ENCODE assay signal across 8 cellular contexts in genomic region chr16:72094266-72094610, GRCh38. TPM values are rescaled to one million over a fixed set of nuclear protein-coding genes. Genes with fewer than 3 reads are reported as not detected.
DNase-seq lines count a peak whose midpoint lies in the region; ATAC-seq and TF ChIP-seq lines count a peak whose summit lies in the region.

No MANE protein-coding gene starts in this region.

- no peaks in the 10 kb centered on the region for H3K9me3 ChIP-seq in heart left ventricle

- H3K4me3 ChIP-seq in heart left ventricle = peak overlapping the region; percentile 63 to 97 (median 86)
- H3K4me3 ChIP-seq in iPS-11a (ENCODE audit: low read depth, low read length) = peak overlapping the region; percentile 95

- no peak for DNase-seq in heart left ventricle
- no peak for DNase-seq in left ventricle myocardium superior
- peak; percentile 63 for DNase-seq in activated naive CD4-positive, alpha-beta T cell treated with Interleukin-2 at 50 U/mL for 16 hours
- peak; percentile 24 to 36 for DNase-seq in stimulated activated CD4-positive, alpha-beta T cell treated with anti-CD3 and anti-CD28 coated beads, Interleukin-15, amount 100 ng/mL, for 48 hours (ENCODE audit: low read depth in 2 of 2)
- DNase-seq in NCI-H1930 (lab: John Stamatoyannopoulos, UW) = no peak
- DNase-seq in HK-2 (ENCODE audit: unreplicated experiment) = no peak

- H3K4me1 ChIP-seq in heart left ventricle = peaks cover 5 to 35% (median 28%) of the 10 kb centered on the region in 12 donors

- 1 to 2% (median 1%) methylated on average over 10 to 11 of the region's 11 CpGs for WGBS in heart left ventricle, 4 donors

- H3K27me3 ChIP-seq in heart left ventricle = no peaks in the 10 kb centered on the region

- no peak for TF ChIP-seq POLR2A in heart left ventricle (IDR thresholded peaks at IDR 0.05)

- ATAC-seq in heart left ventricle (peak in 2 of 4 donors; percentile 0 to 4), left ventricle myocardium superior (no peak), HG02759 (IDR thresholded peaks at IDR 0.05; ENCODE audit: unreplicated experiment) (no peak)

- TF ChIP-seq CTCF in heart left ventricle (IDR thresholded peaks at IDR 0.05) = no peak

- intact Hi-C loops in heart left ventricle (cut with DNase I) = loop anchor here in 2 of 10 donors (5.0 to 10.0 kb wide), 3 partner anchors 82 to 199 kb away; partner anchors contain the start of genes DHODH (in 1 of the 2) and IST1 (in 1 of the 2)
- intact Hi-C loops in left ventricle myocardium superior (cut with micrococcal nuclease) = no loop called here

- H3K36me3 ChIP-seq in heart left ventricle = peaks cover 0 to 52% (median 43%) of the 10 kb centered on the region in 9 donors

- peak overlapping the region; percentile 69 to 96 (median 91) for H3K27ac ChIP-seq in heart left ventricle

RNA-seq across cellular contexts. Expression of gene DHX38, which starts 0.6 kb away (rescaled TPM):
- 10 to 100 TPM; 30.6 to 66.5 (median 41.4) TPM for total RNA-seq in heart left ventricle
- 10 to 100 TPM; 32.2 to 52.3 TPM for polyA plus RNA-seq in heart left ventricle
- 43.1 TPM for total RNA-seq in left ventricle myocardium superior

RNA-seq across cellular contexts. Expression of gene TXNL4B, which starts 0.8 kb away (rescaled TPM):
- total RNA-seq in heart left ventricle (10 to 100 TPM in 1 of 9 donors, 1 to 10 TPM in 8; 4.6 to 10.5 (median 7.0) TPM), left ventricle myocardium superior (5.4 TPM)
- polyA plus RNA-seq in heart left ventricle = 10 to 100 TPM in 1 of 2 donors, 1 to 10 TPM in 1; 5.4 to 13.5 TPM

RNA-seq across cellular contexts. Expression of gene HPR, which starts 31.2 kb away (rescaled TPM):
- total RNA-seq in heart left ventricle (100 to 1,000 TPM in 4 of 9 donors, 10 to 100 TPM in 5; 31.4 to 210 (median 54.7) TPM), left ventricle myocardium superior (94.9 TPM)
- 100 to 1,000 TPM in 1 of 2 donors, 10 to 100 TPM in 1; 20.5 to 148 TPM for polyA plus RNA-seq in heart left ventricle

RNA-seq across cellular contexts. Expression of gene HP, which starts 39.9 kb away (rescaled TPM):
- total RNA-seq in heart left ventricle = 100 to 1,000 TPM in 1 of 9 donors, 10 to 100 TPM in 1, 1 to 10 TPM in 6, under 1 TPM in 1; 0.42 to 314 (median 3.6) TPM
- 1 to 10 TPM; 2.7 to 4.3 TPM for polyA plus RNA-seq in heart left ventricle
- 80.3 TPM for total RNA-seq in left ventricle myocardium superior

Comparison
In these comparisons a context has a peak if more than half of its experiments do, and no peak if none do; other contexts are left out.
1. DNase-seq: peak in activated naive CD4-positive, alpha-beta T cell treated with Interleukin-2 at 50 U/mL for 16 hours (single experiment) and stimulated activated CD4-positive, alpha-beta T cell treated with anti-CD3 and anti-CD28 coated beads, Interleukin-15, amount 100 ng/mL, for 48 hours (2 of 2); none in heart left ventricle (0 of 5), left ventricle myocardium superior (single experiment), NCI-H1930 (0 of 2) and HK-2 (single experiment).